ENCODE assay signal across 24 cellular contexts in genomic region chr2:6940820-6941219, GRCh38. TPM values are rescaled to one million over a fixed set of nuclear protein-coding genes. Genes with fewer than 3 reads are reported as not detected.
DNase-seq lines count a peak whose midpoint lies in the region; ATAC-seq and TF ChIP-seq lines count a peak whose summit lies in the region.
"Had no signal": no experiment of that assay in that cellular context is flagged by ENCODE, and none has a peak within 500 bp of the region (broad histone marks: within the 10 kb centered on the region; RNA-seq: fewer than 3 reads in every experiment).

No MANE protein-coding gene starts in this region.

- no peak for ATAC-seq in stimulated activated effector memory CD8-positive, alpha-beta T cell treated with anti-CD3 and anti-CD28 coated beads, Interleukin-12 subunit alpha, Interleukin-12 subunit beta, amount 100 ng/mL, for 72 hours
- ATAC-seq: activated naive CD8-positive, alpha-beta T cell treated with anti-CD3 and anti-CD28 coated beads, Interleukin-2, amount 50 U/mL, for 24 hours; body of pancreas; effector memory CD8-positive, alpha-beta T cell; gastroesophageal sphincter; K562; SK-N-SH treated with all-trans-retinoic acid at 6 μM for 48 hours had no signal

- TF ChIP-seq CTCF in brain (conservative IDR thresholded peaks at IDR 0.05) (no peak), esophagus squamous epithelium (IDR thresholded peaks at IDR 0.05) (no peak)

- H3K4me2 ChIP-seq in mesendoderm (ENCODE audit: low read length) = no peak overlapping the region
- H3K4me2 ChIP-seq: BLaER1 treated with 17β-estradiol and CSF1 and Interleukin-3, amounts not matched to agents 10 nM and 100 nM had no signal

- no peak overlapping the region for H3K23ac ChIP-seq in mesendoderm (ENCODE audit: low read length)

- no peak overlapping the region for H3K56ac ChIP-seq in mesendoderm (ENCODE audit: low read length)

- H2BK5ac ChIP-seq in mesendoderm (ENCODE audit: low read length) = no peak overlapping the region

- H3K4me3 ChIP-seq in HUES48 (ENCODE audit: low read depth, low read length) = no peak overlapping the region
- no peak overlapping the region for H3K4me3 ChIP-seq in mesendoderm (ENCODE audit: low read length)
- H3K4me3 ChIP-seq in esophagus squamous epithelium = no peak overlapping the region
- H3K4me3 ChIP-seq: BLaER1 treated with 17β-estradiol and CSF1 and Interleukin-3, amounts not matched to agents 10 nM and 100 nM; body of pancreas; gastroesophageal sphincter; K562; left ventricle myocardium inferior; MG63 had no signal

- H3K9me3 Mint-ChIP-seq in brain = peaks cover 0 to 3% (median 0%) of the 10 kb centered on the region in 5 experiments
- no peaks in the 10 kb centered on the region for H3K9me3 Mint-ChIP-seq in stimulated activated effector memory CD8-positive, alpha-beta T cell treated with anti-CD3 and anti-CD28 coated beads, Interleukin-12 subunit alpha, Interleukin-12 subunit beta, amount 100 ng/mL, for 72 hours
- H3K9me3 Mint-ChIP-seq: activated naive CD8-positive, alpha-beta T cell treated with anti-CD3 and anti-CD28 coated beads, Interleukin-2, amount 50 U/mL, for 24 hours; effector memory CD8-positive, alpha-beta T cell; neural crest cell had no signal

- peaks cover 39% of the 10 kb centered on the region for H3K4me1 ChIP-seq in HUES48 (ENCODE audit: control insufficient read depth, insufficient read depth, low read length)
- peaks cover 2% of the 10 kb centered on the region for H3K4me1 ChIP-seq in mesendoderm (ENCODE audit: control insufficient read depth, low read depth, low read length)
- no peaks in the 10 kb centered on the region for H3K4me1 ChIP-seq in esophagus squamous epithelium

- H3K9ac ChIP-seq in HUES48 (ENCODE audit: low read depth, low read length) (no peak overlapping the region), mesendoderm (ENCODE audit: low read length) (no peak overlapping the region)
- H3K9ac ChIP-seq: BLaER1 treated with 17β-estradiol and CSF1 and Interleukin-3, amounts not matched to agents 10 nM and 100 nM had no signal

- H3K18ac ChIP-seq in mesendoderm (ENCODE audit: low read length) = no peak overlapping the region

- peaks cover 55% of the 10 kb centered on the region for H3K4me1 Mint-ChIP-seq in brain
- H3K4me1 Mint-ChIP-seq in stimulated activated effector memory CD8-positive, alpha-beta T cell treated with anti-CD3 and anti-CD28 coated beads, Interleukin-12 subunit alpha, Interleukin-12 subunit beta, amount 100 ng/mL, for 72 hours = peaks cover 63% of the 10 kb centered on the region

- WGBS in mesendoderm (ENCODE audit: extremely low coverage, insufficient coverage, low lambda C conversion rate) = no CpG with 5 or more reads among the region's 2 CpGs
- 78 to 88% methylated on average over 2 of the region's 2 CpGs for WGBS in esophagus squamous epithelium, 2 donors

- peak overlapping the region in 4 of 5 experiments; percentile 22 to 80 (median 38) for H3K27ac Mint-ChIP-seq in brain
- H3K27ac Mint-ChIP-seq in stimulated activated effector memory CD8-positive, alpha-beta T cell treated with anti-CD3 and anti-CD28 coated beads, Interleukin-12 subunit alpha, Interleukin-12 subunit beta, amount 100 ng/mL, for 72 hours = peak overlapping the region; percentile 0
- H3K27ac Mint-ChIP-seq: activated naive CD8-positive, alpha-beta T cell treated with anti-CD3 and anti-CD28 coated beads, Interleukin-2, amount 50 U/mL, for 24 hours; HFFc6; progenitor cell of endocrine pancreas had no signal

- TF ChIP-seq POLR2A in esophagus squamous epithelium (IDR thresholded peaks at IDR 0.05) = no peak

- peaks cover 51% of the 10 kb centered on the region for H3K36me3 Mint-ChIP-seq in brain
- H3K36me3 Mint-ChIP-seq in stimulated activated effector memory CD8-positive, alpha-beta T cell treated with anti-CD3 and anti-CD28 coated beads, Interleukin-12 subunit alpha, Interleukin-12 subunit beta, amount 100 ng/mL, for 72 hours = peaks cover 22% of the 10 kb centered on the region

- intact Hi-C loops in esophagus squamous epithelium (cut with DNase I) = no loop called here

- H3K9me3 ChIP-seq in HUES48 (ENCODE audit: control insufficient read depth, insufficient read depth, low read length) = no peaks in the 10 kb centered on the region
- no peaks in the 10 kb centered on the region for H3K9me3 ChIP-seq in esophagus squamous epithelium
- H3K9me3 ChIP-seq: body of pancreas, gastroesophageal sphincter, left ventricle myocardium inferior, MG63 had no signal

- H2AK5ac ChIP-seq in mesendoderm (ENCODE audit: low read length) = no peak overlapping the region

- no peak overlapping the region for H3K4me3 Mint-ChIP-seq in brain
- H3K4me3 Mint-ChIP-seq in stimulated activated effector memory CD8-positive, alpha-beta T cell treated with anti-CD3 and anti-CD28 coated beads, Interleukin-12 subunit alpha, Interleukin-12 subunit beta, amount 100 ng/mL, for 72 hours = no peak overlapping the region
- H3K4me3 Mint-ChIP-seq: activated naive CD8-positive, alpha-beta T cell treated with anti-CD3 and anti-CD28 coated beads, Interleukin-2, amount 50 U/mL, for 24 hours; effector memory CD8-positive, alpha-beta T cell; HFFc6; neural crest cell had no signal

- H3K36me3 ChIP-seq in HUES48 (ENCODE audit: control insufficient read depth, insufficient read depth, low read length) = no peaks in the 10 kb centered on the region
- H3K36me3 ChIP-seq in mesendoderm (ENCODE audit: control insufficient read depth, insufficient read depth, low read length) = no peaks in the 10 kb centered on the region
- peaks cover 0 to 29% (median 0%) of the 10 kb centered on the region in 3 donors for H3K36me3 ChIP-seq in esophagus squamous epithelium
- H3K36me3 ChIP-seq: MG63 had no signal

- H3K79me1 ChIP-seq in mesendoderm (ENCODE audit: low read length) = peaks cover 2% of the 10 kb centered on the region

- H3K4ac ChIP-seq in mesendoderm (ENCODE audit: low read depth, low read length) = no peak overlapping the region

- H3K27me3 Mint-ChIP-seq in brain = no peaks in the 10 kb centered on the region
- H3K27me3 Mint-ChIP-seq: activated naive CD8-positive, alpha-beta T cell treated with anti-CD3 and anti-CD28 coated beads, Interleukin-2, amount 50 U/mL, for 24 hours; effector memory CD8-positive, alpha-beta T cell had no signal

- no peaks in the 10 kb centered on the region for H3K27me3 ChIP-seq in HUES48 (ENCODE audit: control insufficient read depth, insufficient read depth, low read length)
- no peaks in the 10 kb centered on the region for H3K27me3 ChIP-seq in mesendoderm (ENCODE audit: insufficient read depth, low read length, poor library complexity)
- H3K27me3 ChIP-seq in esophagus squamous epithelium = no peaks in the 10 kb centered on the region
- H3K27me3 ChIP-seq: BLaER1 treated with 17β-estradiol and CSF1 and Interleukin-3, amounts not matched to agents 10 nM and 100 nM; body of pancreas; gastroesophageal sphincter; MG63 had no signal

- H4K8ac ChIP-seq in mesendoderm (ENCODE audit: low read depth, low read length) = no peak overlapping the region

- H4K5ac ChIP-seq in mesendoderm (ENCODE audit: low read length) = no peak overlapping the region

- H3K79me2 ChIP-seq in mesendoderm (ENCODE audit: control insufficient read depth, insufficient read depth, low read length) = no peaks in the 10 kb centered on the region

- no peak overlapping the region for H2BK15ac ChIP-seq in mesendoderm (replicated peaks; ENCODE audit: low read depth)

- H2BK120ac ChIP-seq in mesendoderm (ENCODE audit: low read depth, low read length) = no peak overlapping the region

- peak overlapping the region; percentile 46 for H3K27ac ChIP-seq in HUES48 (ENCODE audit: low read depth, low read length)
- no peak overlapping the region for H3K27ac ChIP-seq in mesendoderm (ENCODE audit: low read depth, low read length)
- no peak overlapping the region for H3K27ac ChIP-seq in esophagus squamous epithelium
- H3K27ac ChIP-seq: BLaER1 treated with 17β-estradiol and CSF1 and Interleukin-3, amounts not matched to agents 10 nM and 100 nM; body of pancreas; gastroesophageal sphincter; left ventricle myocardium inferior; WERI-Rb-1 had no signal

- DNase-seq in mesendoderm = peak; percentile 57
- no peak for DNase-seq in stimulated activated effector memory CD8-positive, alpha-beta T cell treated with anti-CD3 and anti-CD28 coated beads, Interleukin-12 subunit alpha, Interleukin-12 subunit beta, amount 100 ng/mL, for 72 hours (ENCODE audit: low spot score in 2 of 2)
- DNase-seq in NCI-H1436 treated with DMSO at 0.1 percent for 48 hours (lab: John Stamatoyannopoulos, UW) = no peak
- no peak for DNase-seq in NK-92 (lab: John Stamatoyannopoulos, UW; ENCODE audit: unreplicated experiment)
- DNase-seq in esophagus squamous epithelium (lab: John Stamatoyannopoulos, UW) = no peak
- DNase-seq: activated CD8-positive, alpha-beta memory T cell treated with anti-CD3 and anti-CD28 coated beads, Interleukin-2, amount 50 U/mL, for 4 hours; activated naive CD8-positive, alpha-beta T cell treated with anti-CD3 and anti-CD28 coated beads, Interleukin-2, amount 50 U/mL, for 24 hours; body of pancreas; Calu3; effector memory CD8-positive, alpha-beta T cell; HFFc6; left ventricle myocardium inferior; MG63; NCI-H446 treated with DMSO at 0.1 percent for 48 hours; OCI-M1; WERI-Rb-1 had no signal

RNA-seq across cellular contexts. Expression of gene RNF144A, which starts 23.6 kb away (rescaled TPM):
- polyA plus RNA-seq in brain (ENCODE audit: insufficient read depth, low read depth, low replicate concordance) = 27.5 TPM
- 6.3 TPM for polyA plus RNA-seq in mesendoderm (2013, experiment 1 of 2)
- polyA plus RNA-seq in mesendoderm (2013, experiment 2 of 2) = 6.0 TPM
- total RNA-seq in esophagus squamous epithelium = 10 to 100 TPM in 1 of 4 donors, 1 to 10 TPM in 3; 6.2 to 11.6 (median 8.2) TPM
- total RNA-seq: HFFc6 had no signal
